ENCODE assay signal across 4 cellular contexts in the genomic region with DNA sequence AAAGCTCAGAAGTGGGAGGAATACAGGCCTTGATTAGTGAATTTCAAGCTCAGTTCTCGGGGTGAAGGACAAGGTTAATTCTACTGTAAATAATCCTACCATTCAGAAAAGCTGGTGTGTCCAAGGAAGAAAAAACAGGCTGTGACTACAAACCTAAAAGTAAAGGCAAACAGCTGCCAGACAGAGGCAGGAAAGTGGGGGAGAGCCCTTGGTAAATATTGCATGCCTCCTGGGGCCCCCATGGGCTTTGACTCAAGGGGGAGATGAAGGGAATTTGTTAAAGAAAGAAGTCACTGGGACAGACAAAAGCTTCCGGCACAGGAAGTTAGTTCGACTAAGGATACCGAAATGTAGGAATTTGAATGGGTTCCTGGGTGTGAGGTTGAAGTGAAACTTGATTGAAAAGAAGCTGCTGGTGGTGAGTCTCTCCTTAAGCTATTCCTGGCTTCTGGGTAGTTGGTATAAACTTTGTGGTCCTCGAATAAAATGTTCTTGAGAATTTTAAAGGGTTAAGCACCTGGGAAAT. TPM values are rescaled to one million over a fixed set of nuclear protein-coding genes. Genes with fewer than 3 reads are reported as not detected.
"Had no signal": no experiment of that assay in that cellular context is flagged by ENCODE, and none has a peak within 500 bp of the region (broad histone marks: within the 10 kb centered on the region; RNA-seq: fewer than 3 reads in every experiment).

No MANE protein-coding gene starts in this region.

RNA-seq across cellular contexts. Expression of a gene that starts 32.9 kb away (rescaled TPM):
- total RNA-seq: kidney epithelial cell, omental fat pad, upper lobe of right lung had no signal
- polyA plus RNA-seq: esophagus had no signal
